Comparison of ENCODE assay signal across 1 cellular context in genomic region chr6:113873043-113873667, GRCh38.
TF ChIP-seq lines count a peak whose summit lies in the region.

No MANE protein-coding gene starts in this region.

TF ChIP-seq in HepG2, 621 proteins besides CTCF, POLR2A, EP300 and RAD21 (continued from another document and continues in another):
- no peak for TF ChIP-seq ZNF407 (CRISPR knock-in tag; IDR thresholded peaks at IDR 0.05; ENCODE audit: not compliant biosample characterization)
- TF ChIP-seq ZNF639 (CRISPR knock-in tag; conservative IDR thresholded peaks at IDR 0.05): no peak
- no peak for TF ChIP-seq MAFF (IDR thresholded peaks at IDR 0.05; ENCODE audit: low read depth, low read length)
- TF ChIP-seq ZNF292 (CRISPR knock-in tag; IDR thresholded peaks at IDR 0.05; ENCODE audit: borderline replicate concordance, low read depth): peak; percentile 71; the same call in 1 of the 2 replicates
- TF ChIP-seq ZNF432 (CRISPR knock-in tag; IDR thresholded peaks at IDR 0.05; ENCODE audit: borderline replicate concordance): no peak
- no peak for TF ChIP-seq NR3C1 (CRISPR knock-in tag; IDR thresholded peaks at IDR 0.05)
- peak; percentile 57 for TF ChIP-seq POLR2AphosphoS5 (IDR thresholded peaks at IDR 0.05; ENCODE audit: low read depth, low read length)
- no peak for TF ChIP-seq SRSF9 (IDR thresholded peaks at IDR 0.05; ENCODE audit: borderline replicate concordance, insufficient read depth, low read depth, low read length, poor library complexity, severe bottlenecking)
- TF ChIP-seq ZNF605 (CRISPR knock-in tag; IDR thresholded peaks at IDR 0.05): no peak
- TF ChIP-seq ZFP90 (CRISPR knock-in tag; IDR thresholded peaks at IDR 0.05; ENCODE audit: borderline replicate concordance): no peak
- no peak for TF ChIP-seq IRF9 (CRISPR knock-in tag; IDR thresholded peaks at IDR 0.05; ENCODE audit: borderline replicate concordance)
- TF ChIP-seq EEA1 (CRISPR knock-in tag; IDR thresholded peaks at IDR 0.05; ENCODE audit: borderline replicate concordance): no peak
- TF ChIP-seq ZNF24 (IDR thresholded peaks at IDR 0.05): no peak
- TF ChIP-seq HIVEP1 (CRISPR knock-in tag; IDR thresholded peaks at IDR 0.05): no peak
- TF ChIP-seq ZNF256 (CRISPR knock-in tag; conservative IDR thresholded peaks at IDR 0.05): no peak
- no peak for TF ChIP-seq ZSCAN25 (CRISPR knock-in tag; IDR thresholded peaks at IDR 0.05)
- no peak for TF ChIP-seq MBNL3 (CRISPR knock-in tag; conservative IDR thresholded peaks at IDR 0.05)
- no peak for TF ChIP-seq ZNF672 (CRISPR knock-in tag; IDR thresholded peaks at IDR 0.05)
- no peak for TF ChIP-seq PAWR (CRISPR knock-in tag; IDR thresholded peaks at IDR 0.05; ENCODE audit: borderline replicate concordance)
- TF ChIP-seq SYNCRIP (IDR thresholded peaks at IDR 0.05; ENCODE audit: insufficient read depth, low read depth, low read length): no peak
- no peak for TF ChIP-seq TOE1 (CRISPR knock-in tag; IDR thresholded peaks at IDR 0.05)
- no peak for TF ChIP-seq ZNF343 (CRISPR knock-in tag; IDR thresholded peaks at IDR 0.05)
- no peak for TF ChIP-seq ZNF335 (CRISPR knock-in tag; IDR thresholded peaks at IDR 0.05)
- no peak for TF ChIP-seq ZBTB26 (CRISPR knock-in tag; IDR thresholded peaks at IDR 0.05; ENCODE audit: borderline replicate concordance)
- no peak for TF ChIP-seq RELA (CRISPR knock-in tag; IDR thresholded peaks at IDR 0.05)
- TF ChIP-seq ZNF576 (CRISPR knock-in tag; IDR thresholded peaks at IDR 0.05): no peak
- TF ChIP-seq NFYB (CRISPR knock-in tag; IDR thresholded peaks at IDR 0.05): peak; percentile 34; the same call in 1 of the 2 replicates
- peak; percentile 73; the same call in 1 of the 2 replicates for TF ChIP-seq AKNA (CRISPR knock-in tag; IDR thresholded peaks at IDR 0.05; ENCODE audit: borderline replicate concordance)
- TF ChIP-seq MATR3 (CRISPR knock-in tag; IDR thresholded peaks at IDR 0.05): no peak
- TF ChIP-seq SMARCC2 (IDR thresholded peaks at IDR 0.05): no peak
- TF ChIP-seq ZIK1 (CRISPR knock-in tag; IDR thresholded peaks at IDR 0.05; ENCODE audit: borderline replicate concordance, low read depth): no peak
- peak; percentile 81; the same call in 1 of the 2 replicates for TF ChIP-seq TFAP4 (IDR thresholded peaks at IDR 0.05; ENCODE audit: borderline replicate concordance, low read depth)
- no peak for TF ChIP-seq AKAP8 (CRISPR knock-in tag; IDR thresholded peaks at IDR 0.05)
- no peak for TF ChIP-seq SALL2 (CRISPR knock-in tag; IDR thresholded peaks at IDR 0.05)
- peak; percentile 6; the same call in 1 of the 2 replicates for TF ChIP-seq ARID3A (IDR thresholded peaks at IDR 0.05; ENCODE audit: low read depth, low read length)
- TF ChIP-seq TBX3 (IDR thresholded peaks at IDR 0.05; ENCODE audit: borderline replicate concordance): no peak
- no peak for TF ChIP-seq ZNF597 (CRISPR knock-in tag; IDR thresholded peaks at IDR 0.05)
- no peak for TF ChIP-seq STAT5B (CRISPR knock-in tag; IDR thresholded peaks at IDR 0.05)
- no peak for TF ChIP-seq ZNF724P (CRISPR knock-in tag; IDR thresholded peaks at IDR 0.05; ENCODE audit: borderline replicate concordance)
- 0 out of 2 replicates have a peak, but pooled peaks have one; percentile 15 for TF ChIP-seq THAP11 (CRISPR knock-in tag; IDR thresholded peaks at IDR 0.05)
- no peak for TF ChIP-seq ZNF740 (CRISPR knock-in tag; IDR thresholded peaks at IDR 0.05)
